Comparison of ENCODE assay signal across 22 cellular contexts in the genomic region with DNA sequence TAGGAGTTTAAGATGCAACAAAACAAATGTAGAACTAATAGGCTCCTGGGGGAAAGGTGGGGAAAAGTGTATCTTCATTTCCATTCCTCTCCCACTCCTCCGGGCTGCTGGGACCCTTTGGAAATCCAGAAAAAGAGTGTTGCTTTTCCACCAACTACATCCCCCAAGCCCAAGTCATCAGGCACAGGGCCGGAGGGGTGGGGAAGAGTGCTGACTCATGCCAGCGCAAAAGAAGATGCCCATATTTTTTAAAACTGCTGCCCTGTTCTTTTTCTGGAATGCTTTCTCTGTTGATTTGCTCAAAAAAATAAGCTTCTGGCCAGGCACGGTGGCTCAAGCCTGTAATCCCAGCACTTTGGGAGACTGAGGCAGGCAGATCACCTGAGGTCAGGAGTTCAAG.
DNase-seq lines count a peak whose midpoint lies in the region; ATAC-seq and TF ChIP-seq lines count a peak whose summit lies in the region.
"Had no signal": no experiment of that assay in that cellular context is flagged by ENCODE, and none has a peak within 500 bp of the region (broad histone marks: within the 10 kb centered on the region; RNA-seq: fewer than 3 reads in every experiment).

No MANE protein-coding gene starts in this region.

- H3K4me1 ChIP-seq in endodermal cell (ENCODE audit: control insufficient read depth, insufficient read depth, low read length), result no peaks in the 10 kb centered on the region
- peaks cover 21% of the 10 kb centered on the region for H3K4me1 ChIP-seq in osteoblast (ENCODE audit: insufficient read depth, low read length)
- H3K4me1 ChIP-seq in body of pancreas, result no peaks in the 10 kb centered on the region
- H3K4me1 ChIP-seq: ascending aorta, colonic mucosa, gastroesophageal sphincter, right atrium auricular region, transverse colon had no signal

- H4K20me1 ChIP-seq in osteoblast (ENCODE audit: insufficient read depth, low read length), result no peaks in the 10 kb centered on the region

- no peaks in the 10 kb centered on the region for H3K9me3 ChIP-seq in endodermal cell (ENCODE audit: control insufficient read depth, low read length)
- no peaks in the 10 kb centered on the region for H3K9me3 ChIP-seq in osteoblast (ENCODE audit: low read depth, low read length)
- H3K9me3 ChIP-seq in body of pancreas, result no peaks in the 10 kb centered on the region
- H3K9me3 ChIP-seq in WERI-Rb-1 (ENCODE audit: severe bottlenecking), result no peaks in the 10 kb centered on the region
- H3K9me3 ChIP-seq: ascending aorta, colonic mucosa, gastroesophageal sphincter, HAP-1, right atrium auricular region, transverse colon had no signal

- no peak overlapping the region for H3K9ac ChIP-seq in endodermal cell (ENCODE audit: extremely low read depth, low read length, poor library complexity, severe bottlenecking)

- TF ChIP-seq POLR2A in NB4 (IDR thresholded peaks at IDR 0.05; ENCODE audit: extremely low read depth, insufficient read length) (no peak), body of pancreas (IDR thresholded peaks at IDR 0.05) (no peak)

- no peak overlapping the region for H3K4me3 Mint-ChIP-seq in endodermal cell
- H3K4me3 Mint-ChIP-seq: activated CD4-positive, alpha-beta memory T cell treated with anti-CD3 and anti-CD28 coated beads for 36 hours; CD4-positive, alpha-beta T cell; WTC11 had no signal

- peak overlapping the region; percentile 87 for H3K27ac ChIP-seq in endodermal cell (ENCODE audit: low read depth, low read length)
- peak overlapping the region; percentile 74 for H3K27ac ChIP-seq in osteoblast (ENCODE audit: low read depth, low read length)
- H3K27ac ChIP-seq in body of pancreas, result no peak overlapping the region
- H3K27ac ChIP-seq in WERI-Rb-1, result no peak overlapping the region
- H3K27ac ChIP-seq: ascending aorta, colonic mucosa, gastroesophageal sphincter, right atrium auricular region, transverse colon had no signal

- H3K4me3 ChIP-seq in NB4 (ENCODE audit: low read depth, low read length), result no peak overlapping the region
- H3K4me3 ChIP-seq in endodermal cell (ENCODE audit: low read length), result no peak overlapping the region
- H3K4me3 ChIP-seq in osteoblast (ENCODE audit: insufficient read depth, low read length), result peak overlapping the region; percentile 20
- H3K4me3 ChIP-seq in body of pancreas, result no peak overlapping the region
- no peak overlapping the region for H3K4me3 ChIP-seq in WERI-Rb-1 (ENCODE audit: low read depth, low read length)
- H3K4me3 ChIP-seq: ascending aorta, colonic mucosa, gastroesophageal sphincter, HAP-1, right atrium auricular region, transverse colon had no signal

- peaks cover 10% of the 10 kb centered on the region for H3K4me1 Mint-ChIP-seq in endodermal cell

- H3K36me3 Mint-ChIP-seq in endodermal cell (ENCODE audit: low read depth), result no peaks in the 10 kb centered on the region
- H3K36me3 Mint-ChIP-seq: activated CD4-positive, alpha-beta memory T cell treated with anti-CD3 and anti-CD28 coated beads for 36 hours; WTC11 had no signal

- H3K4me2 ChIP-seq in osteoblast (ENCODE audit: insufficient read depth, low read length), result peak overlapping the region; percentile 59

- H3K36me3 ChIP-seq in endodermal cell (ENCODE audit: control insufficient read depth, insufficient read depth, low read length) (no peaks in the 10 kb centered on the region), osteoblast (ENCODE audit: insufficient read depth, low read length) (no peaks in the 10 kb centered on the region), body of pancreas (replicated peaks in 1 of 2; ENCODE audit: insufficient read depth in 1 of 2, low read depth in 2 of 2) (no peaks in the 10 kb centered on the region), WERI-Rb-1 (no peaks in the 10 kb centered on the region)
- H3K36me3 ChIP-seq: ascending aorta, colonic mucosa, gastroesophageal sphincter, HAP-1, right atrium auricular region, transverse colon had no signal

- no peak for ATAC-seq in GM21576 (IDR thresholded peaks at IDR 0.05; ENCODE audit: unreplicated experiment)
- no peak for ATAC-seq in body of pancreas
- ATAC-seq: gastroesophageal sphincter, WTC11 had no signal

- DNase-seq in NCI-H2227 (lab: John Stamatoyannopoulos, UW; ENCODE audit: unreplicated experiment), result peak; percentile 38
- no peak for DNase-seq in NCI-H2227 treated with DMSO at 0.1 percent for 48 hours (lab: John Stamatoyannopoulos, UW)
- DNase-seq in NB4 (ENCODE audit: low read depth), result peak; percentile 41
- no peak for DNase-seq in endodermal cell
- no peak for DNase-seq in osteoblast (ENCODE audit: insufficient read length, low spot score, missing footprints)
- no peak for DNase-seq in body of pancreas
- no peak for DNase-seq in WERI-Rb-1
- DNase-seq: 8988T; activated CD4-positive, alpha-beta memory T cell treated with anti-CD3 and anti-CD28 coated beads for 36 hours; activated naive CD4-positive, alpha-beta T cell treated with Interleukin-2 at 50 U/mL for 16 hours; CD4-positive, alpha-beta T cell; colonic mucosa; DMS79; NCI-H1694 treated with DMSO at 0.1 percent for 48 hours; stimulated activated naive CD4-positive, alpha-beta T cell treated with Interleukin-2 at 50 U/mL for 16 hours; transverse colon had no signal

- intact Hi-C loops in body of pancreas (cut with DNase I), result no loop called here

- H3K27me3 ChIP-seq in endodermal cell (ENCODE audit: control insufficient read depth, insufficient read depth, low read length, poor library complexity, severe bottlenecking) (no peaks in the 10 kb centered on the region), osteoblast (ENCODE audit: insufficient read depth, low read length) (no peaks in the 10 kb centered on the region), body of pancreas (no peaks in the 10 kb centered on the region), WERI-Rb-1 (ENCODE audit: insufficient read depth, low read depth, severe bottlenecking) (no peaks in the 10 kb centered on the region)
- H3K27me3 ChIP-seq: ascending aorta, colonic mucosa, right atrium auricular region, transverse colon had no signal

- no peaks in the 10 kb centered on the region for H3K27me3 Mint-ChIP-seq in endodermal cell (ENCODE audit: insufficient read depth)

- H2AFZ ChIP-seq in osteoblast (ENCODE audit: low read length), result peak overlapping the region; percentile 52

- no peaks in the 10 kb centered on the region for H3K9me3 Mint-ChIP-seq in endodermal cell
- H3K9me3 Mint-ChIP-seq: activated CD4-positive, alpha-beta memory T cell treated with anti-CD3 and anti-CD28 coated beads for 36 hours; CD4-positive, alpha-beta T cell; WTC11 had no signal

- H3K27ac Mint-ChIP-seq in endodermal cell, result peak overlapping the region; percentile 11
- H3K27ac Mint-ChIP-seq: activated CD4-positive, alpha-beta memory T cell treated with anti-CD3 and anti-CD28 coated beads for 36 hours; CD4-positive, alpha-beta T cell had no signal

- no peak for TF ChIP-seq CTCF in NB4 (IDR thresholded peaks at IDR 0.05; ENCODE audit: low read depth, low read length)
- no peak for TF ChIP-seq CTCF in endodermal cell (conservative IDR thresholded peaks at IDR 0.05)
- no peak for TF ChIP-seq CTCF in osteoblast (IDR thresholded peaks at IDR 0.05; ENCODE audit: extremely low read depth, low read depth, low read length)
- TF ChIP-seq CTCF in body of pancreas (IDR thresholded peaks at IDR 0.05), result no peak
- no peak for TF ChIP-seq CTCF in WERI-Rb-1 (IDR thresholded peaks at IDR 0.05; ENCODE audit: low read depth, low read length)

- WGBS in endodermal cell (ENCODE audit: insufficient coverage in 1 of 2, insufficient read length in 1 of 2), 2 experiments, result 90 to 95% methylated on average over 3 to 4 of the region's 4 CpGs
- WGBS in body of pancreas, 2 donors, result 56 to 61% methylated on average over 4 of the region's 4 CpGs

- no peaks in the 10 kb centered on the region for H3K79me2 ChIP-seq in osteoblast (ENCODE audit: insufficient read depth, low read length)

Comparison
In these comparisons a context has a peak if more than half of its experiments do, and no peak if none do; other contexts are left out.
1. DNase-seq: peak in NCI-H2227 (single experiment) and NB4 (single experiment); none in NCI-H2227 treated with DMSO at 0.1 percent for 48 hours (single experiment), endodermal cell (single experiment), osteoblast (single experiment), body of pancreas (0 of 4) and WERI-Rb-1 (single experiment).
2. H3K27ac ChIP-seq: peak in endodermal cell (single experiment) and osteoblast (single experiment); none in body of pancreas (0 of 4) and WERI-Rb-1 (single experiment).